Comparison of ENCODE assay signal across 8 cellular contexts in the genomic region with DNA sequence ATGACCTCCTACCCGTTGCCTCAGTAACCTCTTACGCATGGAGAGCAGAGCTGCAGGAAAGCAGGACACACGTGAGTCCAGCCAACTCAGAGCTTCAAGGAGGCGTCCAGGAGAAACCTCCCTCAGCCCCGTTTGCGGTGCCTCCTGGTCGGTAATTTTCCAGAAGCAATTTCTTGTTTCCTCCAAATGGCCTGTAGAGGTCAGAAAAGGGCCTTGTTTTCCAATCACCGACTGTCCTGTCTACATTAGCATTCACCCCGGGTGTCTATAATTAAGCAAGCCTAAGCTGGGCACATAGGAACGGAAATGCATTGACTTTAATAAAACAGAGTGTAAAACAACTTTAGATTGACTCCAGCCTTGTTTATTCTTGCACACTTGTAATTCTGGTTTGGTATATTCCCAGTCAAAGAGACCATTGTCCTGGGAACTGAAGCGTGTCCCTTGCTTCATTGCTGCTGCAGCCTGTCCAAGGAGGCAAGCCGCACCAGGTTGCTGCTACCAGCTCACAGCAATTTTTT.
DNase-seq lines count a peak whose midpoint lies in the region; ATAC-seq, FAIRE-seq and TF ChIP-seq lines count a peak whose summit lies in the region.

No MANE protein-coding gene starts in this region.

- H3K27ac ChIP-seq in RWPE2 (ENCODE audit: poor library complexity, severe bottlenecking) = no peak overlapping the region
- no peak overlapping the region for H3K27ac ChIP-seq in pancreas

- TF ChIP-seq CTCF in RWPE2 (IDR thresholded peaks at IDR 0.05; ENCODE audit: poor library complexity, severe bottlenecking) = peak; percentile 91
- peak; percentile 68 for TF ChIP-seq CTCF in fibroblast of the aortic adventitia (IDR thresholded peaks at IDR 0.05; ENCODE audit: insufficient read depth, low read length)
- TF ChIP-seq CTCF in pancreas (IDR thresholded peaks at IDR 0.05) = peak in 2 of 4 donors; percentile 9 to 14

- H3K4me1 ChIP-seq in RWPE2 (ENCODE audit: insufficient read depth, poor library complexity, severe bottlenecking) (no peaks in the 10 kb centered on the region), pancreas (no peaks in the 10 kb centered on the region)

- peak; percentile 88 for DNase-seq in Ammon's horn (ENCODE audit: low spot score)
- peak; percentile 69 for DNase-seq in HT-29 (ENCODE audit: low spot score)
- no peak for DNase-seq in RWPE2 (ENCODE audit: low spot score)
- DNase-seq in fibroblast of the aortic adventitia (ENCODE audit: low read depth) = peak; percentile 85
- peak in 2 of 6 donors; percentile 21 to 23 for DNase-seq in pancreas
- no peak for DNase-seq in activated naive CD4-positive, alpha-beta T cell treated with Interleukin-2 at 50 U/mL for 16 hours
- no peak for DNase-seq in stimulated activated CD4-positive, alpha-beta T cell treated with anti-CD3 and anti-CD28 coated beads, Interleukin-15, amount 100 ng/mL, for 24 hours

- H3K27me3 ChIP-seq in RWPE2 (ENCODE audit: insufficient read depth, poor library complexity, severe bottlenecking) = no peaks in the 10 kb centered on the region
- no peaks in the 10 kb centered on the region for H3K27me3 ChIP-seq in pancreas

- peak; percentile 81 for ATAC-seq in RWPE2 (ENCODE audit: low read depth)
- ATAC-seq in pancreas = peak; percentile 43 to 83 (median 78)
- no peak for ATAC-seq in GM19452 (IDR thresholded peaks at IDR 0.05; ENCODE audit: unreplicated experiment)

- H3K4me3 ChIP-seq in RWPE2 (ENCODE audit: severe bottlenecking) (no peak overlapping the region), fibroblast of the aortic adventitia (ENCODE audit: low read depth, low read length) (no peak overlapping the region), pancreas (no peak overlapping the region)

- intact Hi-C loops in pancreas (cut with DNase I) = loop anchor here in 2 of 3 donors (10.0 kb wide), 2 partner anchors 689 to 1329 kb away; no protein-coding TSS in a partner anchor

- 12% methylated on average over 12 of the region's 12 CpGs for WGBS in pancreas, 2 donors

- H3K36me3 ChIP-seq in RWPE2 (ENCODE audit: low read depth) = no peaks in the 10 kb centered on the region
- no peaks in the 10 kb centered on the region for H3K36me3 ChIP-seq in pancreas

- FAIRE-seq in pancreas (lab: Jason Lieb, UNC) = no peak

- H3K9me3 ChIP-seq in RWPE2 (ENCODE audit: severe bottlenecking) (no peaks in the 10 kb centered on the region), pancreas (no peaks in the 10 kb centered on the region)

Comparison
In these comparisons a context has a peak if more than half of its experiments do, and no peak if none do; other contexts are left out.
1. DNase-seq: peak in Ammon's horn (single experiment), HT-29 (single experiment) and fibroblast of the aortic adventitia (single experiment); none in RWPE2 (single experiment), activated naive CD4-positive, alpha-beta T cell treated with Interleukin-2 at 50 U/mL for 16 hours (single experiment) and stimulated activated CD4-positive, alpha-beta T cell treated with anti-CD3 and anti-CD28 coated beads, Interleukin-15, amount 100 ng/mL, for 24 hours (single experiment).